ENCODE assay signal across 20 cellular contexts in genomic region chr6:156552849-156553248, GRCh38.
DNase-seq lines count a peak whose midpoint lies in the region; ATAC-seq, FAIRE-seq and TF ChIP-seq lines count a peak whose summit lies in the region.
"Had no signal": no experiment of that assay in that cellular context is flagged by ENCODE, and none has a peak within 500 bp of the region (broad histone marks: within the 10 kb centered on the region; RNA-seq: fewer than 3 reads in every experiment).

No MANE protein-coding gene starts in this region.

- in situ Hi-C loops in IMR-90 (cut with MboI; ENCODE audit: low sequenced_read_pairs) (loop anchor here (25.0 kb wide), 2 partner anchors 209 to 1216 kb away; no protein-coding TSS in a partner anchor), K562 (cut with MboI) (no loop called here)

- H4K91ac ChIP-seq in IMR-90 (ENCODE audit: insufficient read depth, low read depth, low read length) = no peak overlapping the region

- no peak overlapping the region for H2BK15ac ChIP-seq in IMR-90 (ENCODE audit: low read depth, low read length)

- H3K9me3 ChIP-seq in A549 (no peaks in the 10 kb centered on the region), IMR-90 (ENCODE audit: control insufficient read depth, insufficient read depth, low read length) (no peaks in the 10 kb centered on the region), K562 (replicated peaks; ENCODE audit: control insufficient read depth, insufficient read depth, low read depth, low read length) (no peaks in the 10 kb centered on the region)
- H3K9me3 ChIP-seq: BLaER1 treated with 17β-estradiol and CSF1 and Interleukin-3, amounts not matched to agents 10 nM and 100 nM; Caco-2 had no signal

- H3K4me2 ChIP-seq in A549 = no peak overlapping the region
- H3K4me2 ChIP-seq in IMR-90 (ENCODE audit: low read depth, low read length) = no peak overlapping the region
- no peak overlapping the region for H3K4me2 ChIP-seq in K562 (ENCODE audit: insufficient read depth, low read length)
- H3K4me2 ChIP-seq: BLaER1 treated with 17β-estradiol and CSF1 and Interleukin-3, amounts not matched to agents 10 nM and 100 nM had no signal

- H4K8ac ChIP-seq in IMR-90 (ENCODE audit: low read depth in 2 of 2, low read length in 2 of 2) = no peak overlapping the region

- H4K20me1 ChIP-seq in IMR-90 (ENCODE audit: insufficient read depth, low read length) (no peaks in the 10 kb centered on the region), K562 (replicated peaks; ENCODE audit: control insufficient read depth, insufficient read depth, low read length) (no peaks in the 10 kb centered on the region)
- H4K20me1 ChIP-seq: BLaER1 treated with 17β-estradiol and CSF1 and Interleukin-3, amounts not matched to agents 10 nM and 100 nM had no signal

- H3K36me3 ChIP-seq in IMR-90 (ENCODE audit: control insufficient read depth, insufficient read depth, low read length) = no peaks in the 10 kb centered on the region
- no peaks in the 10 kb centered on the region for H3K36me3 ChIP-seq in K562 (ENCODE audit: control insufficient read depth, insufficient read depth, low read length)
- H3K36me3 ChIP-seq: BLaER1 treated with 17β-estradiol and CSF1 and Interleukin-3, amounts not matched to agents 10 nM and 100 nM had no signal

- dilution Hi-C loops in IMR-90 (cut with HindIII; ENCODE audit: low sequenced_read_pairs, unreplicated experiment) = no loop called here

- TF ChIP-seq RAD21 in A549 (conservative IDR thresholded peaks at IDR 0.05 in 1 of 2, IDR thresholded peaks at IDR 0.05 in 1 of 2) (no peak), IMR-90 (IDR thresholded peaks at IDR 0.05; ENCODE audit: low read length) (no peak), K562 (CRISPR knock-in tag; conservative IDR thresholded peaks at IDR 0.05 in 1 of 2, IDR thresholded peaks at IDR 0.05 in 1 of 2) (no peak)

- H3K27me3 ChIP-seq in IMR-90 (ENCODE audit: control insufficient read depth, insufficient read depth, low read length) = peaks cover 21% of the 10 kb centered on the region
- peaks cover 19 to 52% of the 10 kb centered on the region in 2 experiments; a peak in 3 of 5 replicates for H3K27me3 ChIP-seq in K562 (ENCODE audit: control insufficient read depth in 2 of 2, insufficient read depth in 2 of 2, low read length in 2 of 2)

- TF ChIP-seq EP300 in A549 (IDR thresholded peaks at IDR 0.05) (no peak), K562 (IDR thresholded peaks at IDR 0.05; ENCODE audit: low read length) (no peak)

- no peak overlapping the region for H4K5ac ChIP-seq in IMR-90 (ENCODE audit: low read depth, low read length)

- H3K9ac ChIP-seq in IMR-90 (ENCODE audit: low read depth, low read length) (no peak overlapping the region), K562 (ENCODE audit: insufficient read depth in 1 of 2, low read depth in 2 of 2, low read length in 2 of 2) (no peak overlapping the region)
- H3K9ac ChIP-seq: BLaER1 treated with 17β-estradiol and CSF1 and Interleukin-3, amounts not matched to agents 10 nM and 100 nM had no signal

- BruUV-seq in IMR-90 (replicated peaks; lab: Mats Ljungman, UMichigan) (no TSS peak), K562 (replicated peaks; lab: Mats Ljungman, UMichigan) (no TSS peak)

- CTCF ChIA-PET in A549 (lab: Yijun Ruan, JAX) (interaction anchor here (1.5 kb wide), 1 partner anchor 10 kb away, joined by 4 read pairs; no protein-coding TSS in a partner anchor), IMR-90 (lab: Yijun Ruan, JAX) (no interaction called here), K562 (lab: Yijun Ruan, JAX; ENCODE audit: low intra/inter-chr PET ratio) (no interaction called here)

- H2BK120ac ChIP-seq in IMR-90 (ENCODE audit: low read depth, low read length) = no peak overlapping the region

- TF ChIP-seq CTCF in A549 (IDR thresholded peaks at IDR 0.05) (no peak), IMR-90 (conservative IDR thresholded peaks at IDR 0.05; ENCODE audit: low read depth, low read length) (no peak), K562 (IDR thresholded peaks at IDR 0.05 in 2 of 3, conservative IDR thresholded peaks at IDR 0.05 in 1 of 3; ENCODE audit: insufficient read depth in 2 of 3, low read depth in 1 of 3, low read length in 3 of 3) (no peak)

- H3K18ac ChIP-seq in IMR-90 (ENCODE audit: low read depth, low read length) = no peak overlapping the region

- FAIRE-seq in A549 (lab: Jason Lieb, UNC) (no peak), K562 (lab: Jason Lieb, UNC) (no peak)
- FAIRE-seq: A204.1, D721Med, G401.6, GM12891 had no signal

- DNase-seq in A549 (ENCODE audit: low read depth in 1 of 2, low spot score in 1 of 2) (no peak), IMR-90 (no peak), K562 (ENCODE audit: extremely low read depth in 1 of 4, low spot score in 3 of 4) (no peak), anterior cingulate cortex (lab: John Stamatoyannopoulos, UW) (no peak), iPS-NIHi11 (ENCODE audit: low spot score) (no peak)
- DNase-seq: 8988T; AML-193; Caco-2; Calu3; CD4-positive, alpha-beta T cell; CD8-positive, alpha-beta T cell; DMS79 treated with DMSO at 0.1 percent for 48 hours; GF-D8 had no signal

- no peak overlapping the region for H2AK5ac ChIP-seq in IMR-90 (ENCODE audit: low read depth, low read length)

- no peak overlapping the region for H3K27ac ChIP-seq in A549
- H3K27ac ChIP-seq in IMR-90 (ENCODE audit: insufficient read depth, low read length) = no peak overlapping the region
- H3K27ac ChIP-seq in K562 (ENCODE audit: extremely low read depth, low read depth, low read length) = no peak overlapping the region
- H3K27ac ChIP-seq: BLaER1 treated with 17β-estradiol and CSF1 and Interleukin-3, amounts not matched to agents 10 nM and 100 nM; C4-2B had no signal

- 59% methylated on average over 9 of the region's 9 CpGs for WGBS in A549 (ENCODE audit: missing lambda C conversion rate)
- no CpG with 5 or more reads among the region's 9 CpGs for WGBS in IMR-90 (ENCODE audit: extremely low coverage in 2 of 2, insufficient read length in 1 of 2), 2 experiments
- under 1% methylated on average over 9 of the region's 9 CpGs for WGBS in K562 (ENCODE audit: insufficient coverage, low coverage, missing lambda C conversion rate)

- no peaks in the 10 kb centered on the region for H3K4me1 ChIP-seq in A549
- no peaks in the 10 kb centered on the region for H3K4me1 ChIP-seq in IMR-90 (ENCODE audit: control insufficient read depth, insufficient read depth, low read length)
- H3K4me1 ChIP-seq in K562 (replicated peaks in 1 of 2; ENCODE audit: control insufficient read depth in 2 of 2, insufficient read depth in 2 of 2, low read length in 2 of 2) = no peaks in the 10 kb centered on the region
- H3K4me1 ChIP-seq: Caco-2 had no signal

- H3K4me3 ChIP-seq in A549 = no peak overlapping the region
- H3K4me3 ChIP-seq in IMR-90 (ENCODE audit: insufficient read depth, low read depth, low read length) = no peak overlapping the region
- no peak overlapping the region for H3K4me3 ChIP-seq in K562
- H3K4me3 ChIP-seq: BLaER1 treated with 17β-estradiol and CSF1 and Interleukin-3, amounts not matched to agents 10 nM and 100 nM had no signal

- no peak overlapping the region for H2BK20ac ChIP-seq in IMR-90 (ENCODE audit: low read depth, low read length)

- POLR2A ChIA-PET in A549 (lab: Yijun Ruan, JAX) = no interaction called here
- POLR2A ChIA-PET in IMR-90 (lab: Charles Lee; ENCODE audit: unreplicated experiment) = no interaction called here
- POLR2A ChIA-PET in K562 (lab: Yijun Ruan, JAX) = no interaction called here

- no peaks in the 10 kb centered on the region for H3K9me1 ChIP-seq in IMR-90 (ENCODE audit: insufficient read depth, low read length)
- no peaks in the 10 kb centered on the region for H3K9me1 ChIP-seq in K562 (ENCODE audit: control insufficient read depth, insufficient read depth, low read length)

- no peak overlapping the region for H3K14ac ChIP-seq in IMR-90 (replicated peaks; ENCODE audit: low read depth, low read length)

- TF ChIP-seq POLR2A in A549 (IDR thresholded peaks at IDR 0.05; ENCODE audit: low read length) = no peak
- no peak for TF ChIP-seq POLR2A in IMR-90 (IDR thresholded peaks at IDR 0.05; ENCODE audit: low read depth, low read length)
- TF ChIP-seq POLR2A in K562 (conservative IDR thresholded peaks at IDR 0.05) = no peak

- no peaks in the 10 kb centered on the region for H3K79me2 ChIP-seq in K562 (ENCODE audit: control insufficient read depth, insufficient read depth, low read length)

- no peaks in the 10 kb centered on the region for H3K79me1 ChIP-seq in IMR-90 (ENCODE audit: low read depth in 1 of 2, low read length in 2 of 2)

- no peak overlapping the region for H3K23ac ChIP-seq in IMR-90 (ENCODE audit: low read depth, low read length)

- ATAC-seq in A549 = no peak
- no peak for ATAC-seq in IMR-90 (ENCODE audit: low read depth)
- no peak for ATAC-seq in K562
- ATAC-seq in GM18907 (IDR thresholded peaks at IDR 0.05; ENCODE audit: unreplicated experiment) = no peak
- ATAC-seq: CD8-positive, alpha-beta T cell had no signal

- H3K4ac ChIP-seq in IMR-90 (ENCODE audit: low read depth, low read length) = no peak overlapping the region

- H2AFZ ChIP-seq in IMR-90 (replicated peaks; ENCODE audit: low read length, poor library complexity) (no peak overlapping the region), K562 (ENCODE audit: low read depth, low read length) (no peak overlapping the region)

- intact Hi-C loops in IMR-90 (cut with micrococcal nuclease) (no loop called here), K562 (cut with micrococcal nuclease) (no loop called here)

- no peak overlapping the region for H3K56ac ChIP-seq in IMR-90 (ENCODE audit: extremely low read depth, insufficient read depth, low read length)

- H2BK5ac ChIP-seq in IMR-90 (ENCODE audit: low read depth, low read length, poor library complexity, severe bottlenecking) = no peak overlapping the region

- no peak overlapping the region for H2AK9ac ChIP-seq in IMR-90 (replicated peaks; ENCODE audit: low read depth, low read length, poor library complexity)

TF ChIP-seq in A549, 52 proteins besides CTCF, POLR2A, EP300 and RAD21 (continues in another document):
- no peak for TF ChIP-seq NFE2L2 (conservative IDR thresholded peaks at IDR 0.05; ENCODE audit: low read length)
- TF ChIP-seq MAFK (IDR thresholded peaks at IDR 0.05; ENCODE audit: partially characterized antibody) = peak; percentile 43
- no peak for TF ChIP-seq JUN (IDR thresholded peaks at IDR 0.05)
- TF ChIP-seq TFCP2L1 (CRISPR knock-in tag; IDR thresholded peaks at IDR 0.05) = no peak
- TF ChIP-seq CHD2 (IDR thresholded peaks at IDR 0.05; ENCODE audit: low read length, partially characterized antibody) = no peak

TF ChIP-seq in IMR-90, 13 proteins besides CTCF, POLR2A, EP300 and RAD21:
- TF ChIP-seq CHD1 (IDR thresholded peaks at IDR 0.05; ENCODE audit: low read depth, low read length) = no peak
- no peak for TF ChIP-seq RFX5 (IDR thresholded peaks at IDR 0.05; ENCODE audit: low read depth, low read length)
- TF ChIP-seq MAFK (IDR thresholded peaks at IDR 0.05; ENCODE audit: low read depth, low read length) = peak; percentile 64

TF ChIP-seq in K562, 482 proteins besides CTCF, POLR2A, EP300 and RAD21 (continues in another document):
- TF ChIP-seq ZNF75A (CRISPR knock-in tag; IDR thresholded peaks at IDR 0.05) (no peak), NRF1 (conservative IDR thresholded peaks at IDR 0.05 in 1 of 2, IDR thresholded peaks at IDR 0.05 in 1 of 2) (no peak), E2F3 (CRISPR knock-in tag; IDR thresholded peaks at IDR 0.05) (no peak), NCOA6 (IDR thresholded peaks at IDR 0.05) (no peak), KLF13 (tag; IDR thresholded peaks at IDR 0.05; ENCODE audit: borderline replicate concordance, low read depth) (no peak), MIER1 (IDR thresholded peaks at IDR 0.05; ENCODE audit: low read depth) (no peak)

Comparison
In these comparisons a context has a peak if more than half of its experiments do, and no peak if none do; other contexts are left out.
1. Of the 35 proteins assayed by ChIP-seq in both K562 and A549: peak only in K562: none; only in A549: none; in both: MAFK; in neither: 34.